In genomic region chr5:64768358-64769312, GRCh38 we compare ENCODE assay signal across 8 cellular contexts. TPM values are rescaled to one million over a fixed set of nuclear protein-coding genes. Genes with fewer than 3 reads are reported as not detected.
DNase-seq lines count a peak whose midpoint lies in the region; ATAC-seq, FAIRE-seq and TF ChIP-seq lines count a peak whose summit lies in the region.

A gene with protein sequence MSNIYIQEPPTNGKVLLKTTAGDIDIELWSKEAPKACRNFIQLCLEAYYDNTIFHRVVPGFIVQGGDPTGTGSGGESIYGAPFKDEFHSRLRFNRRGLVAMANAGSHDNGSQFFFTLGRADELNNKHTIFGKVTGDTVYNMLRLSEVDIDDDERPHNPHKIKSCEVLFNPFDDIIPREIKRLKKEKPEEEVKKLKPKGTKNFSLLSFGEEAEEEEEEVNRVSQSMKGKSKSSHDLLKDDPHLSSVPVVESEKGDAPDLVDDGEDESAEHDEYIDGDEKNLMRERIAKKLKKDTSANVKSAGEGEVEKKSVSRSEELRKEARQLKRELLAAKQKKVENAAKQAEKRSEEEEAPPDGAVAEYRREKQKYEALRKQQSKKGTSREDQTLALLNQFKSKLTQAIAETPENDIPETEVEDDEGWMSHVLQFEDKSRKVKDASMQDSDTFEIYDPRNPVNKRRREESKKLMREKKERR (plus strand): TSS chr5:64768930. CDS start chr5:64769147, 217 bp downstream.
TSS of gene SREK1IP1 (minus strand) at chr5:64768691. CDS start at chr5:64768517, 174 bp downstream.

- H3K4me3 ChIP-seq in ACC112 (ENCODE audit: low read depth, low read length): peak within 1 kb of the TSS; percentile 90
- peak within 1 kb of the TSS; percentile 72 to 86 (median 79) for H3K4me3 ChIP-seq in breast epithelium
- peak within 1 kb of the TSS; percentile 72 to 74 for H3K4me3 ChIP-seq in small intestine (ENCODE audit: low read depth in 1 of 2, low read length in 2 of 2)

- TF ChIP-seq POLR2A in breast epithelium (IDR thresholded peaks at IDR 0.05): no peak

- H3K4me1 ChIP-seq in ACC112 (ENCODE audit: control insufficient read depth, insufficient read depth, low read length, unreplicated experiment): peaks cover 34% of the 10 kb centered on the region
- peaks cover 0 to 20% of the 10 kb centered on the region in 2 donors for H3K4me1 ChIP-seq in breast epithelium
- H3K4me1 ChIP-seq in small intestine (ENCODE audit: control insufficient read depth in 2 of 2, insufficient read depth in 1 of 2, low read depth in 1 of 2, low read length in 1 of 2): peaks cover 12 to 21% of the 10 kb centered on the region in 2 donors

- H3K9me3 ChIP-seq in breast epithelium (no peaks in the 10 kb centered on the region), small intestine (ENCODE audit: control insufficient read depth, low read depth) (no peaks in the 10 kb centered on the region)

- H3K27ac ChIP-seq in ACC112 (ENCODE audit: low read depth, low read length) (peak within 1 kb of the TSS; percentile 81), VCaP (peak within 1 kb of the TSS; percentile 81), breast epithelium (peak within 1 kb of the TSS; percentile 89 to 90), small intestine (ENCODE audit: low read depth in 1 of 2, low read length in 1 of 2) (peak within 1 kb of the TSS; percentile 82 to 90)

- DNase-seq in NCI-H2171 (lab: John Stamatoyannopoulos, UW) (peak; percentile 72), breast epithelium (ENCODE audit: low spot score in 2 of 2) (peak; percentile 67 to 77), iPS-NIHi11 (ENCODE audit: low spot score) (peak; percentile 83), small intestine (peak; percentile 88)

- FAIRE-seq in small intestine (lab: Jason Lieb, UNC): no peak

- H3K36me3 ChIP-seq in ACC112 (ENCODE audit: insufficient read depth, low read length) (peaks cover 23% of the 10 kb centered on the region; the same call in 1 of the 2 replicates), breast epithelium (no peaks in the 10 kb centered on the region), small intestine (ENCODE audit: control insufficient read depth in 2 of 2, insufficient read depth in 2 of 2, low read length in 2 of 2) (peaks cover 0 to 3% of the 10 kb centered on the region in 2 donors)

- H3K79me2 ChIP-seq in ACC112 (ENCODE audit: control insufficient read depth, insufficient read depth, low read length, unreplicated experiment): peaks cover 74% of the 10 kb centered on the region

- TF ChIP-seq CTCF in VCaP (conservative IDR thresholded peaks at IDR 0.05): no peak
- TF ChIP-seq CTCF in breast epithelium (IDR thresholded peaks at IDR 0.05): peak in 1 of 3 donors; percentile 11

- ATAC-seq in GM18861 (IDR thresholded peaks at IDR 0.05; ENCODE audit: unreplicated experiment) (peak; percentile 95), HG03097 (IDR thresholded peaks at IDR 0.05; ENCODE audit: low FRiP score, unreplicated experiment) (peak; percentile 97)

- 0 to 1% (median 0%) methylated on average over 48 of the region's 48 CpGs for WGBS in small intestine, 3 donors

- H3K27me3 ChIP-seq in ACC112 (ENCODE audit: insufficient read depth, low read length): no peaks in the 10 kb centered on the region
- H3K27me3 ChIP-seq in breast epithelium: no peaks in the 10 kb centered on the region
- no peaks in the 10 kb centered on the region for H3K27me3 ChIP-seq in small intestine (ENCODE audit: control insufficient read depth in 2 of 2, insufficient read depth in 2 of 2, low read length in 2 of 2)

- peak within 1 kb of the TSS; percentile 89 for H2AFZ ChIP-seq in ACC112 (ENCODE audit: low read length, unreplicated experiment)

- intact Hi-C loops in breast epithelium (cut with DNase I; ENCODE audit: low total_unique reads): no loop called here

RNA-seq across cellular contexts. Expression of the first gene that starts in this region (rescaled TPM):
- total RNA-seq in breast epithelium: 10 to 100 TPM; 10.6 to 19.9 (median 18.0) TPM
- polyA plus RNA-seq in small intestine: 10 to 100 TPM in 2 of 3 donors, 1 to 10 TPM in 1; 7.0 to 21.3 (median 10.3) TPM

RNA-seq across cellular contexts. Expression of gene SREK1IP1, which starts in this region (rescaled TPM):
- 10 to 100 TPM in 1 of 3 donors, 1 to 10 TPM in 2; 6.6 to 13.0 (median 8.9) TPM for total RNA-seq in breast epithelium
- 1 to 10 TPM; 5.9 to 9.6 (median 6.5) TPM for polyA plus RNA-seq in small intestine

Comparison
In these comparisons a context has a peak if more than half of its experiments do, and no peak if none do; other contexts are left out.
1. Peak in every context shown above with its lines: DNase-seq, ATAC-seq, H3K4me3 ChIP-seq and H3K27ac ChIP-seq.